In the genomic region with DNA sequence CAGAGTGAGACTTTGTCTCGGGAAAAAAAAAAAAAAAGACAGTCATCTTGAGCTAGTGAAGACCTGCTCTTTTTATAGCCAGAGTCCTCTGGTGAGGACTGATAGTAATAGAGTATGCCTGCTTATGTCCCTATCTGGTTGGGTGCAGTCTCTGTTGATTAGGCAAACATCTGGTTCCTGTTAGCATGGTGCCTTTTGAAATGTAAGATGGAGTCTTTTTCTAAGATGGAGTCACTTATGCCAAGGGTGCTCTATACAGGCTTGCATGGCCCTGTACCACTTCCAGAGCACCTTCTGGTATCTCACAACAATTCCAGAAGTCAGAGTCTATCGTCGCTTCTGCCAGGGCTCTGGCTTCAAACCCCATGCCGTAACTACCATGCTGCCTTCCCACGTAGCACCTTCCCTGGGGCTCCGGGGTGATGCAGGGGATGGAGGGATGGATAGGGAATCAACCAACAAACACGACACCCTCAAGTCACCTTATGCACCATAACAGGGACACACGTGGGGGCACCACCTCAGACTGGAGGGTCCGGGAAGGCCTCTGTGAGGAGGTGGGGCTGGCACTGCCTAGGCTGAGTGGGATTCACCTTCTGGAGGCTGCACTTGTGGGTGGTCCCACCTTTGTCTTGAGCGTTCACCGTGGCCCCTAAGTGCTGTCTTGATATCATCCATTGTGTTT, we compare ENCODE assay signal across 1 cellular context.
TF ChIP-seq lines count a peak whose summit lies in the region.

No MANE protein-coding gene starts in this region.

TF ChIP-seq in K562, 482 proteins besides CTCF, POLR2A, EP300 and RAD21 (continued from another document and continues in another):
- TF ChIP-seq, protein P1, sequence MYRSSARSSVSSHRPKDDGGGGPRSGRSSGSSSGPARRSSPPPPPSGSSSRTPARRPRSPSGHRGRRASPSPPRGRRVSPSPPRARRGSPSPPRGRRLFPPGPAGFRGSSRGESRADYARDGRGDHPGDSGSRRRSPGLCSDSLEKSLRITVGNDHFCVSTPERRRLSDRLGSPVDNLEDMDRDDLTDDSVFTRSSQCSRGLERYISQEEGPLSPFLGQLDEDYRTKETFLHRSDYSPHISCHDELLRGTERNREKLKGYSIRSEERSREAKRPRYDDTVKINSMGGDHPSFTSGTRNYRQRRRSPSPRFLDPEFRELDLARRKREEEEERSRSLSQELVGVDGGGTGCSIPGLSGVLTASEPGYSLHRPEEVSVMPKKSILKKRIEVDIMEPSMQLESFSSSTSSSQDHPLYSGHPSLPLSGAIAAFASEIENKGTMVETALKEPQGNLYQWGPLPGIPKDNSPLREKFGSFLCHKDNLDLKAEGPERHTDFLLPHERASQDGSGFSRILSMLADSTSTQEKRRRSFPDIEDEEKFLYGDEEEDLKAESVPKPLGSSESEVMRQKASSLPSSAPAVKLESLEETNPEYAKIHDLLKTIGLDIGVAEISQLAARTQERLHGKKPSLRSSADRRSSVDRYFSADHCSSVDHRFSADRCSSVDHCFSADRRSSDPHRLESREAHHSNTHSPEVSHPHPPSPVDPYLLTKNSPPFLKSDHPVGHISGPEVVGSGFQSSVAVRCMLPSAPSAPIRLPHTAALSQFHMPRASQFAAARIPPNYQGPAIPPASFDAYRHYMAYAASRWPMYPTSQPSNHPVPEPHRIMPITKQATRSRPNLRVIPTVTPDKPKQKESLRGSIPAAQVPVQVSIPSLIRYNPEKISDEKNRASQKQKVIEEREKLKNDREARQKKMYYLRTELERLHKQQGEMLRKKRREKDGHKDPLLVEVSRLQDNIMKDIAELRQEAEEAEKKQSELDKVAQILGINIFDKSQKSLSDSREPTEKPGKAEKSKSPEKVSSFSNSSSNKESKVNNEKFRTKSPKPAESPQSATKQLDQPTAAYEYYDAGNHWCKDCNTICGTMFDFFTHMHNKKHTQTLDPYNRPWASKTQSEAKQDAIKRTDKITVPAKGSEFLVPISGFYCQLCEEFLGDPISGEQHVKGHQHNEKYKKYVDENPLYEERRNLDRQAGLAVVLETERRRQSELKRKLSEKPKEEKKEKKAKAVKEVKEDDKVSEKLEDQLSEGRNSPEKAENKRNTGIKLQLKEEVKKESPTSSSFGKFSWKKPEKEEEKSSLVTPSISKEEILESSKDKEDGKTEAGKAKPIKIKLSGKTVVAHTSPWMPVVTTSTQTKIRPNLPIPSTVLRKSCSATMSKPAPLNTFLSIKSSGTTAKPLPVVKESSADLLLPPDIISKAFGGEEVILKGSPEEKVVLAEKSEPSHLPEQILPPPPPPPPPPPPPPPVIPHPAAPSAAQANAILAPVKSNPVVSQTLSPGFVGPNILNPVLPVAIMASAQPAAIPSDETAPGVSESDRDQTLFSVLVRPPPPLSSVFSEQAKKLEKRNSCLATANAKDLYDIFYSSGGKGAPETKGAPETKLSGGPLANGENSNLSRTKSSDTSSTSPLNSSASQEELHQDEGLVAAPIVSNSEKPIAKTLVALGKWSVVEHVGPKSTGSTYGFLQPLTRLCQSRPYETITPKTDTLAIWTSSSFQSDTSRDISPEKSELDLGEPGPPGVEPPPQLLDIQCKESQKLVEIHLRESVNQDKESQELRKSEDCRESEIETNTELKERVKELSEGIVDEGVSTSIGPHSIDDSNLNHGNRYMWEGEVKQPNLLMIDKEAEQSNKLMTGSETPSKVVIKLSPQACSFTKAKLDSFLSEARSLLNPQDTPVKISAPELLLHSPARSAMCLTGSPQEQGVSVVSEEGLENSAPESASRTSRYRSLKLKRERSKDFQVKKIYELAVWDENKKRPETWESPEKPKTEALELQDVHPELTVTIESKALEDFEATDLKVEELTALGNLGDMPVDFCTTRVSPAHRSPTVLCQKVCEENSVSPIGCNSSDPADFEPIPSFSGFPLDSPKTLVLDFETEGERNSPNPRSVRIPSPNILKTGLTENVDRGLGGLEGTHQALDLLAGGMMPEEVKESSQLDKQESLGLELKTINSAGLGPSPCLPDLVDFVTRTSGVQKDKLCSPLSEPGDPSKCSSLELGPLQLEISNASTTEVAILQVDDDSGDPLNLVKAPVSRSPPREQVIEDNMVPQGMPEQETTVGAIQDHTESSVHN (IDR thresholded peaks at IDR 0.05; ENCODE audit: borderline replicate concordance in 1 of 2, low read depth in 1 of 2) = no peak
- TF ChIP-seq CBX5 (IDR thresholded peaks at IDR 0.05; ENCODE audit: borderline replicate concordance, low read depth) (no peak), ILK (tag; IDR thresholded peaks at IDR 0.05; ENCODE audit: borderline replicate concordance, low read depth) (peak; percentile 95), RERE (CRISPR knock-in tag; IDR thresholded peaks at IDR 0.05; ENCODE audit: borderline replicate concordance) (no peak), ELK3 (CRISPR knock-in tag; IDR thresholded peaks at IDR 0.05) (peak; percentile 97), RNF2 (IDR thresholded peaks at IDR 0.05) (no peak), SMAD2 (IDR thresholded peaks at IDR 0.05; ENCODE audit: low read depth, low read length) (no peak), HBP1 (CRISPR knock-in tag; IDR thresholded peaks at IDR 0.05) (peak; percentile 99), ZNF311 (CRISPR knock-in tag; IDR thresholded peaks at IDR 0.05) (peak; percentile 98), EWSR1 (IDR thresholded peaks at IDR 0.05; ENCODE audit: borderline replicate concordance, low read depth, partially characterized antibody) (no peak), ZNF224 (CRISPR knock-in tag; IDR thresholded peaks at IDR 0.05) (no peak), NCOR1 (IDR thresholded peaks at IDR 0.05) (peak; percentile 92), NCOA6 (IDR thresholded peaks at IDR 0.05) (no peak), TCF7L2 (IDR thresholded peaks at IDR 0.05; ENCODE audit: low read depth, low read length) (no peak), EGR1 (conservative IDR thresholded peaks at IDR 0.05) (no peak), BRCA1 (IDR thresholded peaks at IDR 0.05) (no peak), BRCA1 (CRISPR knock-in tag; IDR thresholded peaks at IDR 0.05) (no peak), KDM1A (IDR thresholded peaks at IDR 0.05) (peak; percentile 24 to 57; a peak in 1 of 4 replicates), ZBED1 (IDR thresholded peaks at IDR 0.05) (no peak), CBX8 (IDR thresholded peaks at IDR 0.05; ENCODE audit: borderline replicate concordance, extremely low read depth, low read depth, low read length, poor library complexity, severe bottlenecking) (no peak), MXI1 (IDR thresholded peaks at IDR 0.05; ENCODE audit: low read depth, low read length) (no peak), BCL6 (CRISPR knock-in tag; IDR thresholded peaks at IDR 0.05) (peak; percentile 99), ZNF140 (CRISPR knock-in tag; IDR thresholded peaks at IDR 0.05) (peak; percentile 98), GATAD2A (IDR thresholded peaks at IDR 0.05) (peak; percentile 99), CBFB (CRISPR knock-in tag; IDR thresholded peaks at IDR 0.05) (no peak), GTF2E2 (tag; IDR thresholded peaks at IDR 0.05) (peak; percentile 65; the same call in 1 of the 2 replicates), JUND (IDR thresholded peaks at IDR 0.05; ENCODE audit: borderline replicate concordance, low read depth, low read length) (peak; percentile 16; the same call in 1 of the 2 replicates), JUND (tag; IDR thresholded peaks at IDR 0.05; ENCODE audit: borderline replicate concordance, low read depth, low read length) (peak; percentile 95; the same call in 2 of the 3 replicates), FOXA1 (IDR thresholded peaks at IDR 0.05; ENCODE audit: borderline replicate concordance) (no peak), ZNF583 (CRISPR knock-in tag; IDR thresholded peaks at IDR 0.05) (peak; percentile 100), XRCC5 (IDR thresholded peaks at IDR 0.05; ENCODE audit: low read depth, low read length) (no peak)
- TF ChIP-seq, protein P2, sequence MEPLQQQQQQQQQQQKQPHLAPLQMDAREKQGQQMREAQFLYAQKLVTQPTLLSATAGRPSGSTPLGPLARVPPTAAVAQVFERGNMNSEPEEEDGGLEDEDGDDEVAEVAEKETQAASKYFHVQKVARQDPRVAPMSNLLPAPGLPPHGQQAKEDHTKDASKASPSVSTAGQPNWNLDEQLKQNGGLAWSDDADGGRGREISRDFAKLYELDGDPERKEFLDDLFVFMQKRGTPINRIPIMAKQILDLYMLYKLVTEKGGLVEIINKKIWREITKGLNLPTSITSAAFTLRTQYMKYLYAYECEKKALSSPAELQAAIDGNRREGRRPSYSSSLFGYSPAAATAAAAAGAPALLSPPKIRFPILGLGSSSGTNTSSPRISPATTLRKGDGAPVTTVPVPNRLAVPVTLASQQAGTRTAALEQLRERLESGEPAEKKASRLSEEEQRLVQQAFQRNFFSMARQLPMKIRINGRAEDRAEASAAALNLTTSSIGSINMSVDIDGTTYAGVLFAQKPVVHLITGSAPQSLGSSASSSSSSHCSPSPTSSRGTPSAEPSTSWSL (CRISPR knock-in tag; IDR thresholded peaks at IDR 0.05; ENCODE audit: borderline replicate concordance) = peak; percentile 88; the same call in 1 of the 2 replicates
- TF ChIP-seq, protein P3, sequence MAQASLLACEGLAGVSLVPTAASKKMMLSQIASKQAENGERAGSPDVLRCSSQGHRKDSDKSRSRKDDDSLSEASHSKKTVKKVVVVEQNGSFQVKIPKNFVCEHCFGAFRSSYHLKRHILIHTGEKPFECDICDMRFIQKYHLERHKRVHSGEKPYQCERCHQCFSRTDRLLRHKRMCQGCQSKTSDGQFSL (CRISPR knock-in tag; IDR thresholded peaks at IDR 0.05) = 0 out of 2 replicates have a peak, but pooled peaks have one; percentile 46
- TF ChIP-seq, protein P3 (tag; IDR thresholded peaks at IDR 0.05) = peak in 1 of 2 experiments; percentile 100; a peak in 2 of 4 replicates
- TF ChIP-seq, protein P4, sequence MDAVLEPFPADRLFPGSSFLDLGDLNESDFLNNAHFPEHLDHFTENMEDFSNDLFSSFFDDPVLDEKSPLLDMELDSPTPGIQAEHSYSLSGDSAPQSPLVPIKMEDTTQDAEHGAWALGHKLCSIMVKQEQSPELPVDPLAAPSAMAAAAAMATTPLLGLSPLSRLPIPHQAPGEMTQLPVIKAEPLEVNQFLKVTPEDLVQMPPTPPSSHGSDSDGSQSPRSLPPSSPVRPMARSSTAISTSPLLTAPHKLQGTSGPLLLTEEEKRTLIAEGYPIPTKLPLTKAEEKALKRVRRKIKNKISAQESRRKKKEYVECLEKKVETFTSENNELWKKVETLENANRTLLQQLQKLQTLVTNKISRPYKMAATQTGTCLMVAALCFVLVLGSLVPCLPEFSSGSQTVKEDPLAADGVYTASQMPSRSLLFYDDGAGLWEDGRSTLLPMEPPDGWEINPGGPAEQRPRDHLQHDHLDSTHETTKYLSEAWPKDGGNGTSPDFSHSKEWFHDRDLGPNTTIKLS (IDR thresholded peaks at IDR 0.05; ENCODE audit: borderline replicate concordance, low read depth) = no peak
